Comparison of ENCODE assay signal across 9 cellular contexts in the genomic region with DNA sequence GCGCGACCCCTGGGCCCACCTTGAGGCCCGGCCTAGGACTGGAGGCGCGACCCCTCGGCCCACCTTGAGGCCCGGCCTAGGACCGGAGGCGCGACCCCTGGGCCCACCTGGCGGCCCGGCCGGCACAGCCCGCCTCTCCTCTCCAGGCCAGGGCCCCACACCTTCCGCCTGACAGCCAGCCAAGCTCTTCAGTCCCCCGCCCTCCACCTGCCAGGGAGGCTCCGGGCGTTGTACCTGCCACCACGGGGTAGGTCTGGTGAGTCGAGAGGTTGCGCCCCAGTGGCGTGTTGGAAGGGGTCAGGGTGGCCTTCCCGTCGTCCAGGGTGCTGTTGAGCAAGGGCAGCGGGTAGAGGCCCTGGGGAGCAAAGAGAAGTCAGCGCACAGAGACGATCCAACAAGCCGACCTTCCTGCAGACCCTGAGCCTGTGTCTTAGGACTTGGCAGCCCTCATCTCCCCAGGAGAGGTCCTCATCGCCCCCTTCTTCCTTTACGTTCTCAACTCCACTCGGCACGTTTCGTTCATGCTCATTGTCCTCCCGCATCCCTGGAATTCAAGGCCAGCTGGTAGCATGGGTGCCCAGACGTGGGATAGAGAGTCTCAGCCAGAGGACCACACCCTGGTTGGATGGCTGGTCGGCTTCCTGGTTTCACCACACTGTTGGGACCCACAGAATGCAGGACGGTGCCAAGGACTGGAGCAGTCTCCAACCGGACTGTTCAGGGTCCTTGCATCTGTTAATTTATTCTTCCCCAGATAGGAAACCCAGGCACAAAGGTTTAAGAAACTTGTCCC. TPM values are rescaled to one million over a fixed set of nuclear protein-coding genes. Genes with fewer than 3 reads are reported as not detected.
DNase-seq lines count a peak whose midpoint lies in the region; ATAC-seq and TF ChIP-seq lines count a peak whose summit lies in the region.
"Had no signal": no experiment of that assay in that cellular context is flagged by ENCODE, and none has a peak within 500 bp of the region (broad histone marks: within the 10 kb centered on the region; RNA-seq: fewer than 3 reads in every experiment).

No MANE protein-coding gene starts in this region.

- intact Hi-C loops in CD8-positive, alpha-beta T cell (cut with DNase I, micrococcal nuclease), result no loop called here
- intact Hi-C loops in ovary (cut with DNase I), result no loop called here

- no peaks in the 10 kb centered on the region for H3K9me3 ChIP-seq in CD8-positive, alpha-beta T cell (ENCODE audit: low read length)
- H3K9me3 ChIP-seq in OCI-LY3 (ENCODE audit: insufficient read depth, low read length), result no peaks in the 10 kb centered on the region
- no peaks in the 10 kb centered on the region for H3K9me3 ChIP-seq in endodermal cell (ENCODE audit: control insufficient read depth, low read length)
- H3K9me3 ChIP-seq in ovary, result no peaks in the 10 kb centered on the region

- 0 out of 2 replicates have a peak, but pooled peaks cover 4% of the 10 kb centered on the region for H4K20me1 ChIP-seq in OCI-LY3 (ENCODE audit: insufficient read depth, low read length)

- peak overlapping the region; percentile 54 for H3K4me3 Mint-ChIP-seq in CD8-positive, alpha-beta T cell
- H3K4me3 Mint-ChIP-seq in endodermal cell, result no peak overlapping the region

- H3K27me3 ChIP-seq in CD8-positive, alpha-beta T cell (ENCODE audit: insufficient read depth, low read length), result no peaks in the 10 kb centered on the region
- H3K27me3 ChIP-seq in OCI-LY3 (ENCODE audit: low read depth, low read length) (no peaks in the 10 kb centered on the region), endodermal cell (ENCODE audit: control insufficient read depth, insufficient read depth, low read length, poor library complexity, severe bottlenecking) (no peaks in the 10 kb centered on the region), ovary (no peaks in the 10 kb centered on the region)

- H3K27me3 Mint-ChIP-seq in CD8-positive, alpha-beta T cell (ENCODE audit: low read depth), result no peaks in the 10 kb centered on the region
- peaks cover 9% of the 10 kb centered on the region for H3K27me3 Mint-ChIP-seq in endodermal cell (ENCODE audit: insufficient read depth)

- peak overlapping the region; percentile 64 for H3K27ac Mint-ChIP-seq in CD8-positive, alpha-beta T cell
- no peak overlapping the region for H3K27ac Mint-ChIP-seq in endodermal cell

- POLR2A ChIA-PET in CD8-positive, alpha-beta T cell (lab: Charles Lee), result no interaction called here

- TF ChIP-seq EP300 in ovary (IDR thresholded peaks at IDR 0.05), result no peak

- H3K9me3 Mint-ChIP-seq in CD8-positive, alpha-beta T cell, result no peaks in the 10 kb centered on the region
- peaks cover 7% of the 10 kb centered on the region for H3K9me3 Mint-ChIP-seq in endodermal cell

- no peak overlapping the region for H3K27ac ChIP-seq in CD8-positive, alpha-beta T cell (ENCODE audit: low read depth, low read length)
- H3K27ac ChIP-seq in OCI-LY3 (ENCODE audit: low read length) (no peak overlapping the region), endodermal cell (ENCODE audit: low read depth, low read length) (no peak overlapping the region), ovary (no peak overlapping the region)

- no peak for DNase-seq in CD8-positive, alpha-beta T cell
- DNase-seq in endodermal cell (no peak), ovary (peak in 1 of 5 donors; percentile 43), H4 (ENCODE audit: low spot score) (no peak), NCI-H128 (lab: John Stamatoyannopoulos, UW; ENCODE audit: unreplicated experiment) (no peak), NCI-H2081 treated with DMSO at 0.1 percent for 48 hours (lab: John Stamatoyannopoulos, UW) (no peak)
- DNase-seq: activated CD8-positive, alpha-beta memory T cell treated with anti-CD3 and anti-CD28 coated beads, Interleukin-2, amount 50 U/mL, for 48 hours had no signal

- peaks cover 39% of the 10 kb centered on the region for H3K79me2 ChIP-seq in OCI-LY3 (ENCODE audit: low read length)

- H3K36me3 Mint-ChIP-seq in CD8-positive, alpha-beta T cell, result peaks cover 6% of the 10 kb centered on the region
- H3K36me3 Mint-ChIP-seq in endodermal cell (ENCODE audit: low read depth), result no peaks in the 10 kb centered on the region

- H3K4me3 ChIP-seq in CD8-positive, alpha-beta T cell (ENCODE audit: low read depth, low read length), result no peak overlapping the region
- H3K4me3 ChIP-seq in OCI-LY3 (ENCODE audit: low read length) (peak overlapping the region; percentile 84), endodermal cell (ENCODE audit: low read length) (peak overlapping the region; percentile 38), ovary (peak overlapping the region; percentile 13)

- peaks cover 12% of the 10 kb centered on the region for H3K4me1 Mint-ChIP-seq in CD8-positive, alpha-beta T cell (ENCODE audit: low read depth)
- H3K4me1 Mint-ChIP-seq in endodermal cell, result no peaks in the 10 kb centered on the region

- no peaks in the 10 kb centered on the region for H3K4me1 ChIP-seq in CD8-positive, alpha-beta T cell (ENCODE audit: insufficient read depth, low read length)
- H3K4me1 ChIP-seq in OCI-LY3 (ENCODE audit: low read length) (peaks cover 9% of the 10 kb centered on the region), endodermal cell (ENCODE audit: control insufficient read depth, insufficient read depth, low read length) (no peaks in the 10 kb centered on the region), ovary (ENCODE audit: insufficient read depth) (peaks cover 11% of the 10 kb centered on the region)

- H3K9ac ChIP-seq in OCI-LY3 (ENCODE audit: low read length) (peak overlapping the region; percentile 84), endodermal cell (ENCODE audit: extremely low read depth, low read length, poor library complexity, severe bottlenecking) (no peak overlapping the region)

- CTCF ChIA-PET in CD8-positive, alpha-beta T cell (lab: Charles Lee), result interaction anchor here (2.0 to 4.3 kb wide), 2 partner anchors 9 to 13 kb away, joined by 6 to 18 read pairs; no protein-coding TSS in a partner anchor

- H2AFZ ChIP-seq in OCI-LY3 (ENCODE audit: low read depth, low read length), result no peak overlapping the region

- H3K4me2 ChIP-seq in OCI-LY3 (ENCODE audit: low read length), result peak overlapping the region; percentile 79

- no peak for TF ChIP-seq CTCF in CD8-positive, alpha-beta T cell (IDR thresholded peaks at IDR 0.05)
- no peak for TF ChIP-seq CTCF in OCI-LY3 (IDR thresholded peaks at IDR 0.05; ENCODE audit: low read depth, low read length)
- TF ChIP-seq CTCF in endodermal cell (conservative IDR thresholded peaks at IDR 0.05), result no peak
- TF ChIP-seq CTCF in ovary (IDR thresholded peaks at IDR 0.05), result no peak

- TF ChIP-seq POLR2A in ovary (IDR thresholded peaks at IDR 0.05), result no peak

- 86 to 95% methylated on average over 21 to 38 of the region's 38 CpGs for WGBS in endodermal cell (ENCODE audit: insufficient coverage in 1 of 2, insufficient read length in 1 of 2), 2 experiments
- 69 to 86% (median 83%) methylated on average over 34 to 38 of the region's 38 CpGs for WGBS in ovary, 3 donors

- no peak for ATAC-seq in CD8-positive, alpha-beta T cell
- no peak for ATAC-seq in GM21515 (IDR thresholded peaks at IDR 0.05; ENCODE audit: unreplicated experiment)

- no peaks in the 10 kb centered on the region for H3K36me3 ChIP-seq in CD8-positive, alpha-beta T cell (ENCODE audit: insufficient read depth, low read length)
- H3K36me3 ChIP-seq in OCI-LY3 (replicated peaks; ENCODE audit: low read depth, low read length), result peaks cover 17% of the 10 kb centered on the region
- peaks cover 9% of the 10 kb centered on the region for H3K36me3 ChIP-seq in endodermal cell (ENCODE audit: control insufficient read depth, insufficient read depth, low read length)
- no peaks in the 10 kb centered on the region for H3K36me3 ChIP-seq in ovary

RNA-seq across cellular contexts. Expression of gene PAX8, which starts 42.2 kb away (rescaled TPM):
- under 1 TPM; 0.08 to 0.35 TPM for total RNA-seq in CD8-positive, alpha-beta T cell
- total RNA-seq in endodermal cell (under 1 TPM; 0.09 to 0.11 TPM), ovary (10 to 100 TPM in 4 of 7 donors, 1 to 10 TPM in 1, under 1 TPM in 2; 0.15 to 90.1 (median 10.1) TPM)
- polyA plus RNA-seq in endodermal cell (2013, experiment 1 of 2), result 5.7 TPM
- polyA plus RNA-seq in endodermal cell (2013, experiment 2 of 2), result 6.3 TPM
- polyA plus RNA-seq in ovary, result 1 to 10 TPM; 2.0 to 2.2 TPM
- 0.08 TPM in 1 of 2 replicates, not detected in the other for total RNA-seq in H4 (2014; rRNA removed; shearing (Covaris generic))
